Comparison of ENCODE assay signal across 19 cellular contexts in genomic region chr6:47592466-47592865, GRCh38.
"Had no signal": no experiment of that assay in that cellular context is flagged by ENCODE, and none has a peak within 500 bp of the region (broad histone marks: within the 10 kb centered on the region; RNA-seq: fewer than 3 reads in every experiment).

No MANE protein-coding gene starts in this region.

- H3K4me3 ChIP-seq: heart left ventricle, smooth muscle cell, testis, upper lobe of left lung had no signal

- H3K9me3 Mint-ChIP-seq: activated CD4-positive, alpha-beta T cell treated with anti-CD3 and anti-CD28 coated beads, Interleukin-2, amount 10 ng/mL, durations not matched to agents 7 days and 5 days; activated T-cell treated with anti-CD3 and anti-CD28 coated beads, Interleukin-2, amount 50 U/mL, for 72 hours; immature natural killer cell; naive thymus-derived CD8-positive, alpha-beta T cell had no signal

- H3K27ac ChIP-seq: brain microvascular endothelial cell, heart left ventricle, parathyroid adenoma, testis, upper lobe of left lung had no signal

- ATAC-seq: activated T-cell treated with anti-CD3 and anti-CD28 coated beads, Interleukin-2, amount 50 U/mL, for 72 hours; heart left ventricle; left ventricle myocardium superior; naive thymus-derived CD8-positive, alpha-beta T cell; sciatic nerve had no signal

- H2AFZ ChIP-seq: parathyroid adenoma had no signal

- H3K4me2 ChIP-seq: smooth muscle cell had no signal

- H3K4me3 Mint-ChIP-seq: activated CD4-positive, alpha-beta T cell treated with anti-CD3 and anti-CD28 coated beads, Interleukin-2, amount 10 ng/mL, durations not matched to agents 7 days and 5 days; activated T-cell treated with anti-CD3 and anti-CD28 coated beads, Interleukin-2, amount 50 U/mL, for 72 hours; immature natural killer cell; naive thymus-derived CD8-positive, alpha-beta T cell had no signal

- H3K27ac Mint-ChIP-seq: activated CD4-positive, alpha-beta T cell treated with anti-CD3 and anti-CD28 coated beads, Interleukin-2, amount 10 ng/mL, durations not matched to agents 7 days and 5 days; activated T-cell treated with anti-CD3 and anti-CD28 coated beads, Interleukin-2, amount 50 U/mL, for 72 hours had no signal

- H3K9ac ChIP-seq: parathyroid adenoma had no signal

- H3K4me1 ChIP-seq: parathyroid adenoma, testis had no signal

- DNase-seq: activated CD4-positive, alpha-beta T cell treated with anti-CD3 and anti-CD28 coated beads, Interleukin-2, amount 10 ng/mL, durations not matched to agents 7 days and 5 days; activated effector memory CD4-positive, alpha-beta T cell treated with anti-CD3 and anti-CD28 coated beads, Interleukin-2, amount 50 U/mL, for 16 hours; activated naive CD4-positive, alpha-beta T cell treated with anti-CD3 and anti-CD28 coated beads, Interleukin-2, amount 50 U/mL, for 16 hours; activated T-cell treated with anti-CD3 and anti-CD28 coated beads, Interleukin-2, amount 50 U/mL, for 72 hours; aorta; brain microvascular endothelial cell; central memory CD4-positive, alpha-beta T cell; heart left ventricle; immature natural killer cell; kidney glomerular epithelial cell; left ventricle myocardium superior; naive thymus-derived CD8-positive, alpha-beta T cell; stimulated activated CD4-positive, alpha-beta T cell treated with anti-CD3 and anti-CD28 coated beads, Interleukin-4, amount 100 ng/mL, for 1 hour; T1000; testis; upper lobe of left lung had no signal

- H3K27me3 ChIP-seq: brain microvascular endothelial cell, heart left ventricle, testis, upper lobe of left lung had no signal

- H3K9me3 ChIP-seq: heart left ventricle, testis, upper lobe of left lung had no signal

- H3K79me2 ChIP-seq: parathyroid adenoma had no signal

- H3K27me3 Mint-ChIP-seq: activated CD4-positive, alpha-beta T cell treated with anti-CD3 and anti-CD28 coated beads, Interleukin-2, amount 10 ng/mL, durations not matched to agents 7 days and 5 days; naive thymus-derived CD8-positive, alpha-beta T cell had no signal
